12 cellular contexts compared by ENCODE assay signal in genomic region chr21:29265690-29266479, GRCh38. TPM values are rescaled to one million over a fixed set of nuclear protein-coding genes. Genes with fewer than 3 reads are reported as not detected.
DNase-seq lines count a peak whose midpoint lies in the region; ATAC-seq and TF ChIP-seq lines count a peak whose summit lies in the region.
"Had no signal": no experiment of that assay in that cellular context is flagged by ENCODE, and none has a peak within 500 bp of the region (broad histone marks: within the 10 kb centered on the region; RNA-seq: fewer than 3 reads in every experiment).

No MANE protein-coding gene starts in this region.

- no peaks in the 10 kb centered on the region for H3K4me1 ChIP-seq in vagina

- H3K4me3 ChIP-seq in vagina (no peak overlapping the region), H7 (ENCODE audit: insufficient read depth, low read depth, low read length) (no peak overlapping the region)

- H3K36me3 Mint-ChIP-seq in activated naive CD8-positive, alpha-beta T cell treated with anti-CD3 and anti-CD28 coated beads, Interleukin-2, amount 50 U/mL, for 24 hours (ENCODE audit: low read depth) = no peaks in the 10 kb centered on the region

- no peak for TF ChIP-seq CTCF in vagina (IDR thresholded peaks at IDR 0.05)

- peak overlapping the region; percentile 46 for H3K27ac Mint-ChIP-seq in activated naive CD8-positive, alpha-beta T cell treated with anti-CD3 and anti-CD28 coated beads, Interleukin-2, amount 50 U/mL, for 24 hours

- H3K9me3 Mint-ChIP-seq in activated naive CD8-positive, alpha-beta T cell treated with anti-CD3 and anti-CD28 coated beads, Interleukin-2, amount 50 U/mL, for 24 hours = peaks cover 5% of the 10 kb centered on the region

- H3K27me3 Mint-ChIP-seq in activated naive CD8-positive, alpha-beta T cell treated with anti-CD3 and anti-CD28 coated beads, Interleukin-2, amount 50 U/mL, for 24 hours = no peaks in the 10 kb centered on the region

- peak; percentile 53 for ATAC-seq in HG02981 (IDR thresholded peaks at IDR 0.05; ENCODE audit: unreplicated experiment)
- ATAC-seq in activated naive CD8-positive, alpha-beta T cell treated with anti-CD3 and anti-CD28 coated beads, Interleukin-2, amount 50 U/mL, for 24 hours = peak; percentile 75

- DNase-seq in NCI-H82 (lab: John Stamatoyannopoulos, UW) (peak; percentile 30), NCI-H82 treated with DMSO at 0.1 percent for 48 hours (lab: John Stamatoyannopoulos, UW; ENCODE audit: unreplicated experiment) (no peak), vagina (ENCODE audit: extremely low spot score in 2 of 2) (no peak), H7 (no peak), NCI-H2081 (lab: John Stamatoyannopoulos, UW) (no peak)
- peak; percentile 43 for DNase-seq in activated naive CD8-positive, alpha-beta T cell treated with anti-CD3 and anti-CD28 coated beads, Interleukin-2, amount 50 U/mL, for 24 hours
- DNase-seq in stimulated activated CD4-positive, alpha-beta T cell treated with anti-CD3 and anti-CD28 coated beads, TNF-alpha, amount 100 ng/mL, for 48 hours (ENCODE audit: low read depth in 3 of 3) = peak; percentile 5 to 21 (median 20)
- DNase-seq: 8988T, NCI-H1092, T1000 had no signal

- no peak overlapping the region for H3K27ac ChIP-seq in vagina
- H3K27ac ChIP-seq: epithelial cell of prostate had no signal

- H3K36me3 ChIP-seq in vagina = no peaks in the 10 kb centered on the region
- H3K36me3 ChIP-seq in H7 (replicated peaks; ENCODE audit: control insufficient read depth, insufficient read depth, low read length) = no peaks in the 10 kb centered on the region

- peaks cover 10% of the 10 kb centered on the region for H3K4me1 Mint-ChIP-seq in activated naive CD8-positive, alpha-beta T cell treated with anti-CD3 and anti-CD28 coated beads, Interleukin-2, amount 50 U/mL, for 24 hours

- intact Hi-C loops in vagina (cut with DNase I) = no loop called here

- TF ChIP-seq POLR2A in vagina (IDR thresholded peaks at IDR 0.05) = no peak

- no peak overlapping the region for H3K4me3 Mint-ChIP-seq in activated naive CD8-positive, alpha-beta T cell treated with anti-CD3 and anti-CD28 coated beads, Interleukin-2, amount 50 U/mL, for 24 hours

- H3K27me3 ChIP-seq in vagina (no peaks in the 10 kb centered on the region), H7 (ENCODE audit: control insufficient read depth, insufficient read depth, low read length) (no peaks in the 10 kb centered on the region)

- no peaks in the 10 kb centered on the region for H3K9me3 ChIP-seq in vagina

RNA-seq across cellular contexts. Expression of gene BACH1, which starts 32.8 kb away (rescaled TPM):
- 33.1 TPM for total RNA-seq in vagina
- total RNA-seq in H7 (2014; rRNA removed; shearing (Covaris generic)) = 26.4 and 32.7 TPM in 2 replicates

Comparison
In these comparisons a context has a peak if more than half of its experiments do, and no peak if none do; other contexts are left out.
1. DNase-seq: peak in NCI-H82 (single experiment), activated naive CD8-positive, alpha-beta T cell treated with anti-CD3 and anti-CD28 coated beads, Interleukin-2, amount 50 U/mL, for 24 hours (single experiment) and stimulated activated CD4-positive, alpha-beta T cell treated with anti-CD3 and anti-CD28 coated beads, TNF-alpha, amount 100 ng/mL, for 48 hours (3 of 3); none in NCI-H82 treated with DMSO at 0.1 percent for 48 hours (single experiment), vagina (0 of 2), H7 (single experiment) and NCI-H2081 (0 of 2).